6 cellular contexts compared by ENCODE assay signal in the genomic region with DNA sequence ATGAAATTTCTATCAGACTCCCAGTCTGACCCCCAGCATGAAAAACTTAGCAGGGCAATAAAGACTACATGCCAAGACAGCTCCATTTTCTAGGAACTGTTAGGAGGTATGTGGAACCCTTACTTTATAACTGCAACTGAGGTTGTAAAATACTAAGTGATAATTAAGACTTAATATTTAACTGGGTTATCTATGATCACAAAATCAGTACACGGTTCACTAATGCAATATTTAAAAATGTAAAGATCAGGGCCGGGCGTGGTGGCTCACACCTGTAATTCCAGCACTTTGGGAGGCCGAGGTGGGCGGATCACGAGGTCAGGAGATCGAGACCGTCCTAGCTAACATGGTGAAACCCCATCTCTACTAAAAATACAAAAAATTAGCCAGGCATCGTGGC. TPM values are rescaled to one million over a fixed set of nuclear protein-coding genes. Genes with fewer than 3 reads are reported as not detected.
"Had no signal": no experiment of that assay in that cellular context is flagged by ENCODE, and none has a peak within 500 bp of the region (broad histone marks: within the 10 kb centered on the region; RNA-seq: fewer than 3 reads in every experiment).

Gene LCT, minus strand, starts transcription at position 101 of the 400 bp plus-strand sequence. Its CDS starts 15 bp downstream, at position 86.

RNA-seq across cellular contexts. Expression of gene LCT, which starts in this region (rescaled TPM):
- total RNA-seq: HepG2, HT1080, MCF 10A, PC-9, Right ventricle myocardium superior, SJSA1 had no signal
